9 cellular contexts compared by ENCODE assay signal in genomic region chr1:181430015-181430657, GRCh38. TPM values are rescaled to one million over a fixed set of nuclear protein-coding genes. Genes with fewer than 3 reads are reported as not detected.
DNase-seq lines count a peak whose midpoint lies in the region; ATAC-seq, FAIRE-seq and TF ChIP-seq lines count a peak whose summit lies in the region.
"Had no signal": no experiment of that assay in that cellular context is flagged by ENCODE, and none has a peak within 500 bp of the region (broad histone marks: within the 10 kb centered on the region; RNA-seq: fewer than 3 reads in every experiment).

No MANE protein-coding gene starts in this region.

- ATAC-seq in GM21723 (IDR thresholded peaks at IDR 0.05; ENCODE audit: unreplicated experiment) (peak; percentile 84), HG03469 (IDR thresholded peaks at IDR 0.05; ENCODE audit: unreplicated experiment) (peak; percentile 47), mucosa of descending colon (no peak)

- no peak for TF ChIP-seq CTCF in mucosa of descending colon (IDR thresholded peaks at IDR 0.05)

- H3K4me3 ChIP-seq in mucosa of descending colon = no peak overlapping the region
- H3K4me3 ChIP-seq: breast epithelium had no signal

- intact Hi-C loops in mucosa of descending colon (cut with DNase I, micrococcal nuclease) = no loop called here

- peak; percentile 83 for FAIRE-seq in GM18507 (lab: Jason Lieb, UNC)

- DNase-seq in GM18507 (ENCODE audit: extremely low spot score, insufficient read length, low read depth) (no peak), midbrain (lab: John Stamatoyannopoulos, UW) (peak; percentile 47), H4 (ENCODE audit: low spot score) (no peak), NCI-H2107 (lab: John Stamatoyannopoulos, UW) (no peak), mucosa of descending colon (no peak)
- no peak for DNase-seq in stimulated activated CD4-positive, alpha-beta T cell treated with anti-CD3 and anti-CD28 coated beads, Interleukin-4, amount 100 ng/mL, for 1 hour

- no peaks in the 10 kb centered on the region for H3K9me3 ChIP-seq in mucosa of descending colon
- H3K9me3 ChIP-seq: breast epithelium had no signal

- H3K4me1 ChIP-seq in mucosa of descending colon (ENCODE audit: low read depth) = no peaks in the 10 kb centered on the region
- H3K4me1 ChIP-seq: breast epithelium had no signal

- H3K36me3 ChIP-seq in mucosa of descending colon (ENCODE audit: low read depth) = no peaks in the 10 kb centered on the region
- H3K36me3 ChIP-seq: breast epithelium had no signal

RNA-seq across cellular contexts. Expression of gene CACNA1E, which starts 53.2 kb away (rescaled TPM):
- 0.10 TPM in 1 of 2 replicates, not detected in the other for total RNA-seq in H4 (2014; rRNA removed; shearing (Covaris generic))
- 1 to 10 TPM in 1 of 3 donors, under 1 TPM in 2; 0.09 to 1.4 (median 0.22) TPM for total RNA-seq in mucosa of descending colon
